1 cellular context compared by ENCODE assay signal in the genomic region with DNA sequence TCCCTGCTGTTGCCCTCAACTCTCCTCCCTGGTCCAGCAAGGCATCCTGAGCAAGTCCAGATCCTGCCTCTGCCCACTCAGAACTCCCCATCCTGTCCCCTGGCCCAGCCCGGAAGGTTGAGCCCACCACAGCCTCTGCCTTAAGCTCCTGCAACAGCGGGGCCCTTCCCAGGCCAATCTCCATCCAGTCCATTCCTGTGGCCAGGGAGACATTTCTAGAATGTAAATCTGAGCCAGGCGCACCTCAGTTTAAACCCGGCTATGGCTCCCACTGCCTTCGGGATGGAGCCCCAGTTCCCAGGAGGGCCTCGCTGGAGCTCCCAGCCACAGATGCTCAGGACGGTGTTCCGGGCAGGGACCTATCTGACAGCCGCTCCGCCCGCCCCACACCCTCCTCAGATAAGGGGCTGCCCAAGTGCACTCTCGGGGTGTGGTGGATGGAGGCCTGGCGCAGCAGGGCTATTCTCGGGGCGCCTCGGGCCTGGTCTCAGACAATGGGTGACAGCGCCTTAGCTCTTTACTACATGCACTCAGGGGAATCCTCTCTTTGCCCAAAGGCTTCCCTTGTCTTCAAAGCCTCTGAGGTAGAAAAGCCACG.
TF ChIP-seq lines count a peak whose summit lies in the region.

No MANE protein-coding gene starts in this region.

TF ChIP-seq in HCT116, 20 proteins besides CTCF, POLR2A, EP300 and RAD21:
- TF ChIP-seq EGR1 (IDR thresholded peaks at IDR 0.05; ENCODE audit: low read depth) (no peak), JUND (IDR thresholded peaks at IDR 0.05) (no peak), EZH2phosphoT487 (IDR thresholded peaks at IDR 0.05; ENCODE audit: borderline replicate concordance) (no peak), SP1 (IDR thresholded peaks at IDR 0.05; ENCODE audit: low read depth) (no peak), ZNF274 (IDR thresholded peaks at IDR 0.05; ENCODE audit: low read depth, low read length) (no peak), YY1 (IDR thresholded peaks at IDR 0.05; ENCODE audit: extremely low read depth, insufficient replicate concordance, low read depth, low read length) (no peak), TCF7L2 (IDR thresholded peaks at IDR 0.05; ENCODE audit: borderline replicate concordance, extremely low read depth, insufficient read depth, insufficient read length) (no peak), CEBPB (IDR thresholded peaks at IDR 0.05; ENCODE audit: low read depth) (no peak), FOSL1 (IDR thresholded peaks at IDR 0.05; ENCODE audit: low read depth) (no peak), SRF (IDR thresholded peaks at IDR 0.05; ENCODE audit: low read depth) (no peak), EZH2 (IDR thresholded peaks at IDR 0.05) (no peak), ZFX (IDR thresholded peaks at IDR 0.05) (no peak), SIN3A (IDR thresholded peaks at IDR 0.05; ENCODE audit: low read depth) (no peak)
- TF ChIP-seq, protein P1, sequence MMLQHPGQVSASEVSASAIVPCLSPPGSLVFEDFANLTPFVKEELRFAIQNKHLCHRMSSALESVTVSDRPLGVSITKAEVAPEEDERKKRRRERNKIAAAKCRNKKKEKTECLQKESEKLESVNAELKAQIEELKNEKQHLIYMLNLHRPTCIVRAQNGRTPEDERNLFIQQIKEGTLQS (IDR thresholded peaks at IDR 0.05) = no peak
- TF ChIP-seq, protein P2, sequence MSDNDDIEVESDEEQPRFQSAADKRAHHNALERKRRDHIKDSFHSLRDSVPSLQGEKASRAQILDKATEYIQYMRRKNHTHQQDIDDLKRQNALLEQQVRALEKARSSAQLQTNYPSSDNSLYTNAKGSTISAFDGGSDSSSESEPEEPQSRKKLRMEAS (IDR thresholded peaks at IDR 0.05) = no peak
- TF ChIP-seq, protein P3, sequence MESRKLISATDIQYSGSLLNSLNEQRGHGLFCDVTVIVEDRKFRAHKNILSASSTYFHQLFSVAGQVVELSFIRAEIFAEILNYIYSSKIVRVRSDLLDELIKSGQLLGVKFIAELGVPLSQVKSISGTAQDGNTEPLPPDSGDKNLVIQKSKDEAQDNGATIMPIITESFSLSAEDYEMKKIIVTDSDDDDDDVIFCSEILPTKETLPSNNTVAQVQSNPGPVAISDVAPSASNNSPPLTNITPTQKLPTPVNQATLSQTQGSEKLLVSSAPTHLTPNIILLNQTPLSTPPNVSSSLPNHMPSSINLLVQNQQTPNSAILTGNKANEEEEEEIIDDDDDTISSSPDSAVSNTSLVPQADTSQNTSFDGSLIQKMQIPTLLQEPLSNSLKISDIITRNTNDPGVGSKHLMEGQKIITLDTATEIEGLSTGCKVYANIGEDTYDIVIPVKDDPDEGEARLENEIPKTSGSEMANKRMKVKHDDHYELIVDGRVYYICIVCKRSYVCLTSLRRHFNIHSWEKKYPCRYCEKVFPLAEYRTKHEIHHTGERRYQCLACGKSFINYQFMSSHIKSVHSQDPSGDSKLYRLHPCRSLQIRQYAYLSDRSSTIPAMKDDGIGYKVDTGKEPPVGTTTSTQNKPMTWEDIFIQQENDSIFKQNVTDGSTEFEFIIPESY (IDR thresholded peaks at IDR 0.05; ENCODE audit: extremely low read depth, insufficient replicate concordance, low read length) = no peak
